ENCODE assay signal across 8 cellular contexts in genomic region chr11:32312865-32313403, GRCh38.
DNase-seq lines count a peak whose midpoint lies in the region; ATAC-seq, FAIRE-seq and TF ChIP-seq lines count a peak whose summit lies in the region.

No MANE protein-coding gene starts in this region.

- H3K27ac ChIP-seq in dorsolateral prefrontal cortex, result no peak overlapping the region

- no peaks in the 10 kb centered on the region for H3K36me3 Mint-ChIP-seq in activated CD4-positive, alpha-beta T cell treated with anti-CD3 and anti-CD28 coated beads, Interleukin-2, amount 10 ng/mL, durations not matched to agents 24 days and 14 days (ENCODE audit: low read depth)
- no peaks in the 10 kb centered on the region for H3K36me3 Mint-ChIP-seq in mesothelial cell of epicardium
- no peaks in the 10 kb centered on the region for H3K36me3 Mint-ChIP-seq in immature natural killer cell

- peaks cover 6% of the 10 kb centered on the region for H3K27me3 Mint-ChIP-seq in activated CD4-positive, alpha-beta T cell treated with anti-CD3 and anti-CD28 coated beads, Interleukin-2, amount 10 ng/mL, durations not matched to agents 24 days and 14 days
- H3K27me3 Mint-ChIP-seq in mesothelial cell of epicardium (ENCODE audit: low read depth), result no peaks in the 10 kb centered on the region
- peaks cover 0 to 9% (median 3%) of the 10 kb centered on the region in 3 donors for H3K27me3 Mint-ChIP-seq in immature natural killer cell (ENCODE audit: low read depth in 3 of 3)

- H3K27me3 ChIP-seq in dorsolateral prefrontal cortex, result peaks cover 0 to 25% (median 0%) of the 10 kb centered on the region in 45 donors

- TF ChIP-seq CTCF in dorsolateral prefrontal cortex (IDR thresholded peaks at IDR 0.05 in 54 of 56, conservative IDR thresholded peaks at IDR 0.05 in 2 of 56; ENCODE audit: low read depth in 1 of 56, partially characterized antibody in 56 of 56) (peak in 54 of 56 donors; percentile 19 to 67 (median 52)), mesothelial cell of epicardium (IDR thresholded peaks at IDR 0.05; ENCODE audit: unreplicated experiment) (peak; percentile 75)

- DNase-seq in activated CD4-positive, alpha-beta T cell treated with anti-CD3 and anti-CD28 coated beads, Interleukin-2, amount 10 ng/mL, durations not matched to agents 24 days and 14 days, result peak; percentile 63
- DNase-seq in activated CD4-positive, alpha-beta T cell treated with anti-CD3 and anti-CD28 coated beads for 4 hours, result no peak
- DNase-seq in RCC 7860 (ENCODE audit: low spot score) (peak; percentile 71), dorsolateral prefrontal cortex (no peak), mesothelial cell of epicardium (ENCODE audit: low spot score in 2 of 2, unreplicated experiment in 2 of 2) (no peak), immature natural killer cell (no peak), NCI-H2196 (lab: John Stamatoyannopoulos, UW; ENCODE audit: unreplicated experiment) (no peak)

- intact Hi-C loops in activated CD4-positive, alpha-beta T cell treated with anti-CD3 and anti-CD28 coated beads, Interleukin-2, amount 10 ng/mL, durations not matched to agents 24 days and 14 days (cut with micrococcal nuclease), result no loop called here
- intact Hi-C loops in dorsolateral prefrontal cortex (cut with DNase I), result no loop called here

- no peak overlapping the region for H3K4me3 ChIP-seq in dorsolateral prefrontal cortex

- peaks cover 8% of the 10 kb centered on the region for H3K4me1 Mint-ChIP-seq in activated CD4-positive, alpha-beta T cell treated with anti-CD3 and anti-CD28 coated beads, Interleukin-2, amount 10 ng/mL, durations not matched to agents 24 days and 14 days
- peaks cover 79% of the 10 kb centered on the region for H3K4me1 Mint-ChIP-seq in mesothelial cell of epicardium
- H3K4me1 Mint-ChIP-seq in immature natural killer cell, result peaks cover 7 to 13% of the 10 kb centered on the region in 2 donors

- no peaks in the 10 kb centered on the region for H3K9me3 Mint-ChIP-seq in activated CD4-positive, alpha-beta T cell treated with anti-CD3 and anti-CD28 coated beads, Interleukin-2, amount 10 ng/mL, durations not matched to agents 24 days and 14 days
- H3K9me3 Mint-ChIP-seq in mesothelial cell of epicardium, result no peaks in the 10 kb centered on the region
- no peaks in the 10 kb centered on the region for H3K9me3 Mint-ChIP-seq in immature natural killer cell

- no peak overlapping the region for H3K27ac Mint-ChIP-seq in activated CD4-positive, alpha-beta T cell treated with anti-CD3 and anti-CD28 coated beads, Interleukin-2, amount 10 ng/mL, durations not matched to agents 24 days and 14 days
- H3K27ac Mint-ChIP-seq in mesothelial cell of epicardium (peak overlapping the region; percentile 91), immature natural killer cell (no peak overlapping the region)

- peak; percentile 33 for FAIRE-seq in RCC 7860 (lab: Jason Lieb, UNC)

- no peak overlapping the region for H3K4me3 Mint-ChIP-seq in activated CD4-positive, alpha-beta T cell treated with anti-CD3 and anti-CD28 coated beads, Interleukin-2, amount 10 ng/mL, durations not matched to agents 24 days and 14 days
- H3K4me3 Mint-ChIP-seq in mesothelial cell of epicardium (peak overlapping the region; percentile 2), immature natural killer cell (no peak overlapping the region)

- ATAC-seq in HG02981 (IDR thresholded peaks at IDR 0.05; ENCODE audit: unreplicated experiment), result peak; percentile 64

Comparison
In these comparisons a context has a peak if more than half of its experiments do, and no peak if none do; other contexts are left out.
1. DNase-seq: peak in activated CD4-positive, alpha-beta T cell treated with anti-CD3 and anti-CD28 coated beads, Interleukin-2, amount 10 ng/mL, durations not matched to agents 24 days and 14 days (single experiment) and RCC 7860 (single experiment); none in activated CD4-positive, alpha-beta T cell treated with anti-CD3 and anti-CD28 coated beads for 4 hours (0 of 2), dorsolateral prefrontal cortex (0 of 10), mesothelial cell of epicardium (0 of 2), immature natural killer cell (0 of 3) and NCI-H2196 (single experiment).